18 cellular contexts compared by ENCODE assay signal in the genomic region with DNA sequence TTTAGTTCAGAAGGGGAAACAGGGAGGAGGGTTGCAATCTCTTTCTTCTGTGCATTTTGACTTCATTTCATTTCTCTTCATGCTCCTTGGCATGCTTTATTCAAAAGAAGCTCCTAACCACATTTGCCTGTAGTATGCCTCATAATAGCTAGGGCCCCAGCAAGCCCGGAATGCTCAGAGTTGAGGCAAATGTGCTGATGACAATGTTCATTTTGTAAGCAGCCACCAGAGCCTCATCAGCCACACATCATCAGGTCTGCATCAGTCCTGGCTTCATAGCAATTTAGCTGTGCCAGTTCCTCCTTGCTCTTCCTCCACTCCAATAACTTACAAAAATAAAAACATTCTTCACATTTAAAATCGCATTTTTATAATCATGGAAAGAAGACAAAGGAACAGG.
"Had no signal": no experiment of that assay in that cellular context is flagged by ENCODE, and none has a peak within 500 bp of the region (broad histone marks: within the 10 kb centered on the region; RNA-seq: fewer than 3 reads in every experiment).

No MANE protein-coding gene starts in this region.

- DNase-seq: activated CD4-positive, alpha-beta T cell treated with anti-CD3 and anti-CD28 coated beads, Interleukin-2, amount 10 ng/mL, durations not matched to agents 7 days and 5 days; activated CD8-positive, alpha-beta memory T cell treated with anti-CD3 and anti-CD28 coated beads, Interleukin-2, amount 50 U/mL, for 4 hours; activated effector memory CD4-positive, alpha-beta T cell treated with Interleukin-2 at 50 U/mL for 16 hours; activated naive CD4-positive, alpha-beta T cell treated with anti-CD3 and anti-CD28 coated beads, Interleukin-2, amount 10 ng/mL, durations not matched to agents 7 days and 5 days; activated naive CD8-positive, alpha-beta T cell treated with anti-CD3 and anti-CD28 coated beads, Interleukin-2, amount 50 U/mL, for 24 hours; activated T-cell treated with anti-CD3 and anti-CD28 coated beads, Interleukin-2, amount 50 U/mL, for 48 hours; aorta; brain microvascular endothelial cell; erythroblast; kidney glomerular epithelial cell; retina; stimulated activated naive CD8-positive, alpha-beta T cell treated with anti-CD3 and anti-CD28 coated beads, Interleukin-15, Interleukin-2, amounts not matched to agents 100 U/mL and 50 U/mL, for 24 hours; substantia nigra; uterus had no signal

- H3K36me3 Mint-ChIP-seq: activated naive CD4-positive, alpha-beta T cell treated with anti-CD3 and anti-CD28 coated beads, Interleukin-2, amount 10 ng/mL, durations not matched to agents 7 days and 5 days had no signal

- H3K27ac ChIP-seq: brain microvascular endothelial cell, coronary artery, gastroesophageal sphincter, heart left ventricle, tibial nerve, uterus had no signal

- H3K4me1 ChIP-seq: gastroesophageal sphincter, tibial nerve, uterus had no signal

- H3K4me1 Mint-ChIP-seq: activated CD4-positive, alpha-beta T cell treated with anti-CD3 and anti-CD28 coated beads, Interleukin-2, amount 10 ng/mL, durations not matched to agents 7 days and 5 days; activated naive CD4-positive, alpha-beta T cell treated with anti-CD3 and anti-CD28 coated beads, Interleukin-2, amount 10 ng/mL, durations not matched to agents 7 days and 5 days; activated naive CD8-positive, alpha-beta T cell treated with anti-CD3 and anti-CD28 coated beads, Interleukin-2, amount 50 U/mL, for 24 hours had no signal

- H3K9me3 ChIP-seq: gastroesophageal sphincter, tibial nerve had no signal

- H3K9me3 Mint-ChIP-seq: activated CD4-positive, alpha-beta T cell treated with anti-CD3 and anti-CD28 coated beads, Interleukin-2, amount 10 ng/mL, durations not matched to agents 7 days and 5 days; activated naive CD4-positive, alpha-beta T cell treated with anti-CD3 and anti-CD28 coated beads, Interleukin-2, amount 10 ng/mL, durations not matched to agents 7 days and 5 days had no signal

- H3K27ac Mint-ChIP-seq: activated CD4-positive, alpha-beta T cell treated with anti-CD3 and anti-CD28 coated beads, Interleukin-2, amount 10 ng/mL, durations not matched to agents 7 days and 5 days; activated naive CD4-positive, alpha-beta T cell treated with anti-CD3 and anti-CD28 coated beads, Interleukin-2, amount 10 ng/mL, durations not matched to agents 7 days and 5 days; activated naive CD8-positive, alpha-beta T cell treated with anti-CD3 and anti-CD28 coated beads, Interleukin-2, amount 50 U/mL, for 24 hours had no signal

- ATAC-seq: activated naive CD8-positive, alpha-beta T cell treated with anti-CD3 and anti-CD28 coated beads, Interleukin-2, amount 50 U/mL, for 24 hours; gastroesophageal sphincter; stimulated activated naive CD8-positive, alpha-beta T cell treated with anti-CD3 and anti-CD28 coated beads, Interleukin-15, Interleukin-2, amounts not matched to agents 100 U/mL and 50 U/mL, for 24 hours had no signal

- H3K4me3 Mint-ChIP-seq: activated CD4-positive, alpha-beta T cell treated with anti-CD3 and anti-CD28 coated beads, Interleukin-2, amount 10 ng/mL, durations not matched to agents 7 days and 5 days; activated naive CD4-positive, alpha-beta T cell treated with anti-CD3 and anti-CD28 coated beads, Interleukin-2, amount 10 ng/mL, durations not matched to agents 7 days and 5 days; activated naive CD8-positive, alpha-beta T cell treated with anti-CD3 and anti-CD28 coated beads, Interleukin-2, amount 50 U/mL, for 24 hours had no signal

- H3K27me3 Mint-ChIP-seq: activated CD4-positive, alpha-beta T cell treated with anti-CD3 and anti-CD28 coated beads, Interleukin-2, amount 10 ng/mL, durations not matched to agents 7 days and 5 days; activated naive CD8-positive, alpha-beta T cell treated with anti-CD3 and anti-CD28 coated beads, Interleukin-2, amount 50 U/mL, for 24 hours had no signal

- H3K4me3 ChIP-seq: coronary artery, gastroesophageal sphincter, heart left ventricle, tibial nerve, uterus had no signal

- H3K27me3 ChIP-seq: brain microvascular endothelial cell, gastroesophageal sphincter, heart left ventricle, tibial nerve, uterus had no signal

- H3K36me3 ChIP-seq: brain microvascular endothelial cell, gastroesophageal sphincter, heart left ventricle, tibial nerve, uterus had no signal
